15 cellular contexts compared by ENCODE assay signal in the genomic region with DNA sequence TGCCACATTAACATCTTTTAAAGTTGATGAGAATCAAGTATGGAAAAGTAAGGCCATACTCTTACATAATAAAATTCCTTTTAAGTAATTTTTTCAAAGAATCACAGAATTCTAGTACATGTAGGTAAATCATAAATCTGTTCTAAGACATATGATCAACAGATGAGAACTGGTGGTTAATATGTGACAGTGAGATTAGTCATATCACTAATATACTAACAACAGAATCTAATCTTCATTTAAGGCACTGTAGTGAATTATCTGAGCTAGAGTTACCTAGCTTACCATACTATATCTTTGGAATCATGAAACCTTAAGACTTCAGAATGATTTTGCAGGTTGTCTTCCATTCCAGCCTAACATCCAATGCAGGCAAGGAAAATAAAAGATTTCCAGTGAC. TPM values are rescaled to one million over a fixed set of nuclear protein-coding genes. Genes with fewer than 3 reads are reported as not detected.
DNase-seq lines count a peak whose midpoint lies in the region; ATAC-seq and TF ChIP-seq lines count a peak whose summit lies in the region.
"Had no signal": no experiment of that assay in that cellular context is flagged by ENCODE, and none has a peak within 500 bp of the region (broad histone marks: within the 10 kb centered on the region; RNA-seq: fewer than 3 reads in every experiment).

No MANE protein-coding gene starts in this region.

- H3K4me1 ChIP-seq in effector memory CD4-positive, alpha-beta T cell (ENCODE audit: control insufficient read depth, insufficient read depth, low read length, poor library complexity, severe bottlenecking), result peaks cover 6% of the 10 kb centered on the region
- no peaks in the 10 kb centered on the region for H3K4me1 ChIP-seq in upper lobe of right lung
- H3K4me1 ChIP-seq in MM.1S (ENCODE audit: low read length), result 0 out of 2 replicates have a peak, but pooled peaks cover 6% of the 10 kb centered on the region

- no peaks in the 10 kb centered on the region for H3F3A ChIP-seq in MM.1S (ENCODE audit: insufficient read depth, low read length)

- H3K9me2 ChIP-seq in MM.1S (replicated peaks; ENCODE audit: insufficient read depth, low read length), result no peaks in the 10 kb centered on the region

- H3K4me3 ChIP-seq in effector memory CD4-positive, alpha-beta T cell (ENCODE audit: insufficient read depth, low read depth, low read length, poor library complexity, severe bottlenecking), result no peak overlapping the region
- H3K4me3 ChIP-seq in upper lobe of right lung (no peak overlapping the region), MM.1S (ENCODE audit: low read length) (no peak overlapping the region)

- H3K27me3 ChIP-seq in effector memory CD4-positive, alpha-beta T cell (replicated peaks; ENCODE audit: control insufficient read depth, insufficient read depth, low read length, poor library complexity, severe bottlenecking), result no peaks in the 10 kb centered on the region
- H3K27me3 ChIP-seq in upper lobe of right lung (no peaks in the 10 kb centered on the region), MM.1S (replicated peaks; ENCODE audit: insufficient read depth, low read length) (no peaks in the 10 kb centered on the region)

- H3K27ac ChIP-seq in effector memory CD4-positive, alpha-beta T cell (ENCODE audit: insufficient read depth, low read length, poor library complexity, severe bottlenecking), result peak overlapping the region; percentile 64
- H3K27ac ChIP-seq in upper lobe of right lung (no peak overlapping the region), MM.1S (ENCODE audit: low read length) (no peak overlapping the region)
- H3K27ac ChIP-seq: HL-60 had no signal

- intact Hi-C loops in upper lobe of right lung (cut with DNase I), result no loop called here

- H2AFZ ChIP-seq in MM.1S (ENCODE audit: low read length), result no peak overlapping the region

- H3K9me3 ChIP-seq in effector memory CD4-positive, alpha-beta T cell (ENCODE audit: control insufficient read depth, low read length), result no peaks in the 10 kb centered on the region
- no peaks in the 10 kb centered on the region for H3K9me3 ChIP-seq in upper lobe of right lung
- H3K9me3 ChIP-seq in MM.1S (replicated peaks; ENCODE audit: insufficient read depth, low read length), result no peaks in the 10 kb centered on the region

- no peak for DNase-seq in effector memory CD4-positive, alpha-beta T cell
- no peak for DNase-seq in upper lobe of right lung
- DNase-seq in MM.1S, result no peak
- DNase-seq in GM13976 (ENCODE audit: low spot score), result no peak
- DNase-seq: activated effector memory CD4-positive, alpha-beta T cell treated with anti-CD3 and anti-CD28 coated beads, Interleukin-2, amount 50 U/mL, for 16 hours; COR-L47; MV-4-11; NCI-H526; right cardiac atrium had no signal

- no peaks in the 10 kb centered on the region for H3K79me2 ChIP-seq in MM.1S (ENCODE audit: low read length)

- H3K9ac ChIP-seq in MM.1S (ENCODE audit: low read length), result no peak overlapping the region

- H4K20me1 ChIP-seq in MM.1S (ENCODE audit: insufficient read depth, low read length), result no peaks in the 10 kb centered on the region

- ATAC-seq in GM18520 (IDR thresholded peaks at IDR 0.05; ENCODE audit: unreplicated experiment), result peak; percentile 66
- ATAC-seq in GM19452 (IDR thresholded peaks at IDR 0.05; ENCODE audit: unreplicated experiment), result peak; percentile 59
- ATAC-seq in HG03175 (IDR thresholded peaks at IDR 0.05; ENCODE audit: unreplicated experiment), result peak; percentile 84
- no peak for ATAC-seq in GM21515 (IDR thresholded peaks at IDR 0.05; ENCODE audit: unreplicated experiment)
- ATAC-seq in upper lobe of right lung, result no peak
- ATAC-seq: right cardiac atrium, WTC11 had no signal

- TF ChIP-seq CTCF in upper lobe of right lung (IDR thresholded peaks at IDR 0.05) (no peak), MM.1S (IDR thresholded peaks at IDR 0.05; ENCODE audit: low read length) (no peak), GM13976 (IDR thresholded peaks at IDR 0.05; ENCODE audit: borderline replicate concordance, control extremely low read depth, extremely low read depth, insufficient read depth, missing control alignments) (no peak)

- no peak overlapping the region for H3K4me2 ChIP-seq in MM.1S (ENCODE audit: low read depth, low read length)

- H3K36me3 ChIP-seq in effector memory CD4-positive, alpha-beta T cell (ENCODE audit: control insufficient read depth, insufficient read depth, low read length), result no peaks in the 10 kb centered on the region
- H3K36me3 ChIP-seq in upper lobe of right lung (no peaks in the 10 kb centered on the region), MM.1S (replicated peaks; ENCODE audit: insufficient read depth, low read length) (no peaks in the 10 kb centered on the region)

- in situ Hi-C loops in GM13976 (cut with MboI; ENCODE audit: low sequenced_read_pairs, unreplicated experiment), result loop anchor here (10.0 to 25.0 kb wide), 2 partner anchors 228 to 275 kb away; no protein-coding TSS in a partner anchor

RNA-seq across cellular contexts. Expression of a gene that starts 11.6 kb away (rescaled TPM):
- 5.8 TPM for total RNA-seq in upper lobe of right lung
- total RNA-seq: WTC11 had no signal

Comparison
In these comparisons a context has a peak if more than half of its experiments do, and no peak if none do; other contexts are left out.
1. ATAC-seq: peak in GM18520 (single experiment), GM19452 (single experiment) and HG03175 (single experiment); none in GM21515 (single experiment) and upper lobe of right lung (single experiment).